ENCODE assay signal across 24 cellular contexts in the genomic region with DNA sequence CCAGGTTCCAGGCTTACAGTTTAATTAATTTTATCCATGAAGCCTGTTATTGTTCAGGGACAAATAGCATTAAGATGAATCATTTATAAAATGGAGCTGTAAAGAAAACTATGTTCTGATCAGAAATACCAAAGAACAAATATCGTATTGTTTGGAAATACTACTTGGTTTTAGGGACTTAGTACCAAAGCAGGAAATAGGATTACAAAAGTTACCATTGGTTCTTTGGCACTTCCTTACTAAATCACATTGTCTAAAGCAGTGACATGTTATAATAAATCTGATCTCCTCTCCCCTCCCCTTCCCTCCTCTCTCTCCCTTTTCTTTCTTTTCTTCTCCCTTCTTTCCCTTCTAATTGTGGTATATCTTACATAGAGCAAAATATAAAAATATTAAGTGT.
"Had no signal": no experiment of that assay in that cellular context is flagged by ENCODE, and none has a peak within 500 bp of the region (broad histone marks: within the 10 kb centered on the region; RNA-seq: fewer than 3 reads in every experiment).

No MANE protein-coding gene starts in this region.

- ATAC-seq: activated T-cell treated with anti-CD3 and anti-CD28 coated beads, Interleukin-2, amount 50 U/mL, for 72 hours; stimulated activated naive CD8-positive, alpha-beta T cell treated with anti-CD3 and anti-CD28 coated beads, Interleukin-15, Interleukin-2, amounts not matched to agents 100 U/mL and 50 U/mL, for 24 hours had no signal

- FAIRE-seq: bronchial epithelial cell, endometrium, urothelium cell line had no signal

- H3K27ac ChIP-seq: ascending aorta, esophagus muscularis mucosa, right atrium auricular region, skin epidermis, tibial nerve had no signal

- DNase-seq: activated CD4-positive, alpha-beta T cell treated with anti-CD3 and anti-CD28 coated beads, Interleukin-2, amount 50 U/mL, for 1 hour; activated CD4-positive, CD25-positive, alpha-beta regulatory T cell treated with anti-CD3 and anti-CD28 coated beads, Interleukin-2, amount 50 U/mL, for 72 hours; activated CD8-positive, alpha-beta memory T cell treated with anti-CD3 and anti-CD28 coated beads for 24 hours; activated CD8-positive, alpha-beta memory T cell treated with anti-CD3 and anti-CD28 coated beads, Interleukin-2, amount 50 U/mL, for 48 hours; activated effector memory CD4-positive, alpha-beta T cell treated with anti-CD3 and anti-CD28 coated beads, Interleukin-2, amount 50 U/mL, for 16 hours; activated naive CD4-positive, alpha-beta T cell treated with anti-CD3 and anti-CD28 coated beads, Interleukin-2, amount 50 U/mL, for 16 hours; activated T-cell treated with anti-CD3 and anti-CD28 coated beads, Interleukin-2, amount 50 U/mL, for 72 hours; cerebellar nuclear complex; cortex of kidney; islet precursor cell; midbrain; nucleus accumbens; stimulated activated naive CD8-positive, alpha-beta T cell treated with anti-CD3 and anti-CD28 coated beads, Interleukin-15, Interleukin-2, amounts not matched to agents 100 U/mL and 50 U/mL, for 24 hours; substantia nigra; T1000 had no signal

- H3K4me1 ChIP-seq: ascending aorta, esophagus muscularis mucosa, right atrium auricular region, tibial nerve had no signal

- H3K9me3 ChIP-seq: ascending aorta, esophagus muscularis mucosa, right atrium auricular region, tibial nerve had no signal

- H3K27me3 ChIP-seq: ascending aorta, right atrium auricular region, tibial nerve had no signal

- H3K4me3 ChIP-seq: ascending aorta, esophagus muscularis mucosa, lung, right atrium auricular region, skin epidermis, tibial nerve had no signal

- H3K36me3 ChIP-seq: ascending aorta, esophagus muscularis mucosa, right atrium auricular region, tibial nerve had no signal
